ENCODE assay signal across 9 cellular contexts in genomic region chr3:36540898-36541518, GRCh38.
DNase-seq lines count a peak whose midpoint lies in the region; ATAC-seq and TF ChIP-seq lines count a peak whose summit lies in the region.
"Had no signal": no experiment of that assay in that cellular context is flagged by ENCODE, and none has a peak within 500 bp of the region (broad histone marks: within the 10 kb centered on the region; RNA-seq: fewer than 3 reads in every experiment).

No MANE protein-coding gene starts in this region.

- H3K4me2 ChIP-seq in OCI-LY3 (ENCODE audit: low read length), result no peak overlapping the region

- no peaks in the 10 kb centered on the region for H3K9me3 ChIP-seq in OCI-LY3 (ENCODE audit: insufficient read depth, low read length)
- H3K9me3 ChIP-seq in tibial artery, result peaks cover 0 to 4% (median 0%) of the 10 kb centered on the region in 3 donors
- H3K9me3 ChIP-seq: neutrophil had no signal

- no peak for ATAC-seq in GM21367 (IDR thresholded peaks at IDR 0.05; ENCODE audit: unreplicated experiment)
- no peak for ATAC-seq in HG02840 (IDR thresholded peaks at IDR 0.05; ENCODE audit: low FRiP score, unreplicated experiment)

- TF ChIP-seq CTCF in OCI-LY3 (IDR thresholded peaks at IDR 0.05; ENCODE audit: low read depth, low read length), result peak; percentile 95
- TF ChIP-seq CTCF in tibial artery (IDR thresholded peaks at IDR 0.05), result peak; percentile 49 to 55

- H3K4me3 ChIP-seq in OCI-LY3 (ENCODE audit: low read length), result no peak overlapping the region
- H3K4me3 ChIP-seq in tibial artery, result no peak overlapping the region

- no peak overlapping the region for H3K9ac ChIP-seq in OCI-LY3 (ENCODE audit: low read length)

- DNase-seq in SIG-M5 treated with dmso at 0.1 percent for 504 hours (lab: John Stamatoyannopoulos, UW; ENCODE audit: unreplicated experiment), result peak; percentile 1
- DNase-seq in SIG-M5 (lab: John Stamatoyannopoulos, UW), result no peak
- DNase-seq in fibroblast of gingiva (ENCODE audit: low read depth), result peak; percentile 41
- DNase-seq in tibial artery, result no peak
- no peak for DNase-seq in NCI-H2081 treated with DMSO at 0.1 percent for 48 hours (lab: John Stamatoyannopoulos, UW)

- H3K36me3 ChIP-seq in OCI-LY3 (replicated peaks; ENCODE audit: low read depth, low read length) (no peaks in the 10 kb centered on the region), tibial artery (peaks cover 0 to 6% (median 2%) of the 10 kb centered on the region in 3 donors)
- H3K36me3 ChIP-seq: neutrophil had no signal

- H3K4me1 ChIP-seq in OCI-LY3 (ENCODE audit: low read length) (no peaks in the 10 kb centered on the region), tibial artery (no peaks in the 10 kb centered on the region)

- no peak overlapping the region for H3K27ac ChIP-seq in OCI-LY3 (ENCODE audit: low read length)
- no peak overlapping the region for H3K27ac ChIP-seq in tibial artery
- H3K27ac ChIP-seq: neutrophil had no signal

- no peaks in the 10 kb centered on the region for H3K79me2 ChIP-seq in OCI-LY3 (ENCODE audit: low read length)

- H2AFZ ChIP-seq in OCI-LY3 (ENCODE audit: low read depth, low read length), result no peak overlapping the region

- H3K27me3 ChIP-seq in OCI-LY3 (ENCODE audit: low read depth, low read length), result peaks cover 20% of the 10 kb centered on the region
- no peaks in the 10 kb centered on the region for H3K27me3 ChIP-seq in tibial artery
- H3K27me3 ChIP-seq: neutrophil had no signal

- intact Hi-C loops in tibial artery (cut with DNase I; ENCODE audit: low total_unique reads), result no loop called here

- H4K20me1 ChIP-seq in OCI-LY3 (ENCODE audit: insufficient read depth, low read length), result no peaks in the 10 kb centered on the region

Comparison
In these comparisons a context has a peak if more than half of its experiments do, and no peak if none do; other contexts are left out.
1. DNase-seq: peak in SIG-M5 treated with dmso at 0.1 percent for 504 hours (single experiment) and fibroblast of gingiva (single experiment); none in SIG-M5 (single experiment), tibial artery (0 of 2) and NCI-H2081 treated with DMSO at 0.1 percent for 48 hours (single experiment).